In genomic region chr10:102837230-102837721, GRCh38 we compare ENCODE assay signal across 21 cellular contexts. TPM values are rescaled to one million over a fixed set of nuclear protein-coding genes. Genes with fewer than 3 reads are reported as not detected.
DNase-seq lines count a peak whose midpoint lies in the region; ATAC-seq, FAIRE-seq and TF ChIP-seq lines count a peak whose summit lies in the region.
"Had no signal": no experiment of that assay in that cellular context is flagged by ENCODE, and none has a peak within 500 bp of the region (broad histone marks: within the 10 kb centered on the region; RNA-seq: fewer than 3 reads in every experiment).

A gene with protein sequence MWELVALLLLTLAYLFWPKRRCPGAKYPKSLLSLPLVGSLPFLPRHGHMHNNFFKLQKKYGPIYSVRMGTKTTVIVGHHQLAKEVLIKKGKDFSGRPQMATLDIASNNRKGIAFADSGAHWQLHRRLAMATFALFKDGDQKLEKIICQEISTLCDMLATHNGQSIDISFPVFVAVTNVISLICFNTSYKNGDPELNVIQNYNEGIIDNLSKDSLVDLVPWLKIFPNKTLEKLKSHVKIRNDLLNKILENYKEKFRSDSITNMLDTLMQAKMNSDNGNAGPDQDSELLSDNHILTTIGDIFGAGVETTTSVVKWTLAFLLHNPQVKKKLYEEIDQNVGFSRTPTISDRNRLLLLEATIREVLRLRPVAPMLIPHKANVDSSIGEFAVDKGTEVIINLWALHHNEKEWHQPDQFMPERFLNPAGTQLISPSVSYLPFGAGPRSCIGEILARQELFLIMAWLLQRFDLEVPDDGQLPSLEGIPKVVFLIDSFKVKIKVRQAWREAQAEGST (minus strand): TSS chr10:102837413. CDS start chr10:102837361, 52 bp downstream.

- no peak for TF ChIP-seq POLR2A in K562 (conservative IDR thresholded peaks at IDR 0.05)

- no peaks in the 10 kb centered on the region for H4K20me1 ChIP-seq in K562 (replicated peaks; ENCODE audit: control insufficient read depth, insufficient read depth, low read length)

- no peak within 1 kb of the TSS for H3K18ac ChIP-seq in mesendoderm (ENCODE audit: low read length)

- no peaks in the 10 kb centered on the region for H3K9me1 ChIP-seq in K562 (ENCODE audit: control insufficient read depth, insufficient read depth, low read length)

- peaks cover 12% of the 10 kb centered on the region for H3K27me3 Mint-ChIP-seq in CD8-positive, alpha-beta T cell (ENCODE audit: low read depth)

- CTCF ChIA-PET in K562 (lab: Yijun Ruan, JAX; ENCODE audit: low intra/inter-chr PET ratio), result interaction anchor here (1.8 kb wide), 1 partner anchor 64 kb away, joined by 4 read pairs; no protein-coding TSS in a partner anchor
- CTCF ChIA-PET in CD8-positive, alpha-beta T cell (lab: Charles Lee), result interaction anchor here (0.9 to 3.7 kb wide), 9 partner anchors 9 to 497 kb away, joined by 3 to 32 read pairs (median 3); no protein-coding TSS in a partner anchor

- H3K79me1 ChIP-seq in mesendoderm (ENCODE audit: low read length), result no peaks in the 10 kb centered on the region

- H3K79me2 ChIP-seq in K562 (ENCODE audit: control insufficient read depth, insufficient read depth, low read length), result no peaks in the 10 kb centered on the region
- H3K79me2 ChIP-seq in mesendoderm (ENCODE audit: control insufficient read depth, insufficient read depth, low read length), result no peaks in the 10 kb centered on the region

- TF ChIP-seq CTCF in BE2C (IDR thresholded peaks at IDR 0.05; ENCODE audit: low read depth, low read length), result no peak
- TF ChIP-seq CTCF in K562 (IDR thresholded peaks at IDR 0.05 in 2 of 3, conservative IDR thresholded peaks at IDR 0.05 in 1 of 3; ENCODE audit: insufficient read depth in 2 of 3, low read depth in 1 of 3, low read length in 3 of 3), result no peak
- no peak for TF ChIP-seq CTCF in CD8-positive, alpha-beta T cell (IDR thresholded peaks at IDR 0.05)

- POLR2A ChIA-PET in K562 (lab: Yijun Ruan, JAX), result interaction anchor here (0.5 to 1.0 kb wide), 2 partner anchors 54 to 64 kb away, joined by 3 to 4 read pairs; no protein-coding TSS in a partner anchor
- POLR2A ChIA-PET in CD8-positive, alpha-beta T cell (lab: Charles Lee), result no interaction called here

- peak; percentile 65 for ATAC-seq in K562
- ATAC-seq in CD8-positive, alpha-beta T cell, result no peak
- ATAC-seq in activated CD4-positive, CD25-positive, alpha-beta regulatory T cell treated with anti-CD3 and anti-CD28 coated beads, Interleukin-2, amount 50 U/mL, for 24 hours, result no peak
- ATAC-seq: left colon; naive thymus-derived CD4-positive, alpha-beta T cell; Panc1 had no signal

- no peak for TF ChIP-seq EP300 in K562 (IDR thresholded peaks at IDR 0.05; ENCODE audit: low read length)

- H3K9me3 Mint-ChIP-seq in CD8-positive, alpha-beta T cell, result peaks cover 8% of the 10 kb centered on the region

- H3K23ac ChIP-seq in mesendoderm (ENCODE audit: low read length), result no peak within 1 kb of the TSS

- H3K9me3 ChIP-seq in BE2C, result no peaks in the 10 kb centered on the region; the same call in 1 of the 2 replicates
- no peaks in the 10 kb centered on the region; the same call in 1 of the 2 replicates for H3K9me3 ChIP-seq in K562 (replicated peaks; ENCODE audit: control insufficient read depth, insufficient read depth, low read depth, low read length)
- H3K9me3 ChIP-seq in CD8-positive, alpha-beta T cell (ENCODE audit: low read length), result no peaks in the 10 kb centered on the region
- H3K9me3 ChIP-seq: esophagus muscularis mucosa had no signal

- no peaks in the 10 kb centered on the region for H3K36me3 Mint-ChIP-seq in CD8-positive, alpha-beta T cell

- H2AFZ ChIP-seq in K562 (ENCODE audit: low read depth, low read length), result no peak within 1 kb of the TSS

- no peak within 1 kb of the TSS for H3K27ac Mint-ChIP-seq in CD8-positive, alpha-beta T cell
- H3K27ac Mint-ChIP-seq: dendritic cell treated with granulocyte-macrophage colony-stimulating factor and Interleukin-4, amounts not matched to agents 40 ng/mL and 50 ng/mL, for 4 days had no signal

- no peak within 1 kb of the TSS for H2BK15ac ChIP-seq in mesendoderm (replicated peaks; ENCODE audit: low read depth)

- H3K4me3 ChIP-seq in BE2C (ENCODE audit: low read depth, low read length), result no peak within 1 kb of the TSS
- no peak within 1 kb of the TSS for H3K4me3 ChIP-seq in K562
- H3K4me3 ChIP-seq in mesendoderm (ENCODE audit: low read length), result no peak within 1 kb of the TSS
- H3K4me3 ChIP-seq in CD8-positive, alpha-beta T cell (ENCODE audit: low read depth, low read length), result no peak within 1 kb of the TSS
- H3K4me3 ChIP-seq: esophagus muscularis mucosa, heart left ventricle, thoracic aorta had no signal

- H4K8ac ChIP-seq in mesendoderm (ENCODE audit: low read depth, low read length), result no peak within 1 kb of the TSS

- intact Hi-C loops in K562 (cut with micrococcal nuclease), result loop anchor here (10.0 kb wide), 1 partner anchor 648 kb away; no protein-coding TSS in a partner anchor
- intact Hi-C loops in CD8-positive, alpha-beta T cell (cut with DNase I, micrococcal nuclease), result loop anchor here (5.0 to 10.0 kb wide), 2 partner anchors 80 to 648 kb away; partner anchors contain the start of gene CNNM2 (in 1 of the 2)

- WGBS in K562 (ENCODE audit: insufficient coverage, low coverage, missing lambda C conversion rate), result 18% methylated on average over 5 of the region's 5 CpGs
- no CpG with 5 or more reads among the region's 5 CpGs for WGBS in mesendoderm (ENCODE audit: extremely low coverage, insufficient coverage, low lambda C conversion rate)

- no peak within 1 kb of the TSS for H4K5ac ChIP-seq in mesendoderm (ENCODE audit: low read length)

- H2BK120ac ChIP-seq in mesendoderm (ENCODE audit: low read depth, low read length), result no peak within 1 kb of the TSS

- H3K4ac ChIP-seq in mesendoderm (ENCODE audit: low read depth, low read length), result no peak within 1 kb of the TSS

- H3K4me1 Mint-ChIP-seq in CD8-positive, alpha-beta T cell (ENCODE audit: low read depth), result no peaks in the 10 kb centered on the region

- DNase-seq in BE2C, result peak; percentile 34
- DNase-seq in NCI-H1105 treated with DMSO at 0.1 percent for 48 hours (lab: John Stamatoyannopoulos, UW), result peak; percentile 1
- DNase-seq in K562 (ENCODE audit: extremely low read depth in 1 of 4, low spot score in 3 of 4), result peak; percentile 24 to 74 (median 40)
- peak; percentile 55 for DNase-seq in mucosa of gallbladder (ENCODE audit: low spot score)
- DNase-seq in mesendoderm, result no peak
- DNase-seq in CD8-positive, alpha-beta T cell, result no peak
- no peak for DNase-seq in KBM-7
- DNase-seq: activated effector memory CD4-positive, alpha-beta T cell treated with anti-CD3 and anti-CD28 coated beads, Interleukin-2, amount 50 U/mL, for 16 hours; left colon; naive thymus-derived CD4-positive, alpha-beta T cell; NCI-H1048; NCI-H748 treated with DMSO at 0.1 percent for 48 hours; retina; stimulated activated CD4-positive, alpha-beta T cell treated with anti-CD3 and anti-CD28 coated beads, Interleukin-2, amount 100 ng/mL, for 24 hours had no signal

- no peak within 1 kb of the TSS for H2BK5ac ChIP-seq in mesendoderm (ENCODE audit: low read length)

- in situ Hi-C loops in K562 (cut with MboI), result loop anchor here (5.0 to 10.0 kb wide), 4 partner anchors 80 to 648 kb away; partner anchors contain the start of genes CNNM2 and RPEL1
- in situ Hi-C loops in KBM-7 (cut with MboI; ENCODE audit: low pct_unique_long_range_greater_than_20kb, low sequenced_read_pairs), result no loop called here

- BruUV-seq in K562 (replicated peaks; lab: Mats Ljungman, UMichigan), result no TSS peak

- H3K27me3 ChIP-seq in BE2C (no peaks in the 10 kb centered on the region), K562 (ENCODE audit: control insufficient read depth in 2 of 2, insufficient read depth in 2 of 2, low read length in 2 of 2) (no peaks in the 10 kb centered on the region), mesendoderm (ENCODE audit: insufficient read depth, low read length, poor library complexity) (no peaks in the 10 kb centered on the region)
- no peaks in the 10 kb centered on the region for H3K27me3 ChIP-seq in CD8-positive, alpha-beta T cell (ENCODE audit: insufficient read depth, low read length)
- H3K27me3 ChIP-seq: esophagus muscularis mucosa, heart left ventricle had no signal

- H3K4me2 ChIP-seq in K562 (ENCODE audit: insufficient read depth, low read length) (no peak within 1 kb of the TSS), mesendoderm (ENCODE audit: low read length) (no peak within 1 kb of the TSS)

- no peak for TF ChIP-seq RAD21 in K562 (CRISPR knock-in tag; conservative IDR thresholded peaks at IDR 0.05 in 1 of 2, IDR thresholded peaks at IDR 0.05 in 1 of 2)

- H3K4me1 ChIP-seq in BE2C (no peaks in the 10 kb centered on the region), K562 (replicated peaks in 1 of 2; ENCODE audit: control insufficient read depth in 2 of 2, insufficient read depth in 2 of 2, low read length in 2 of 2) (peaks cover 9% of the 10 kb centered on the region in 2 experiments; a peak in 4 of 5 replicates), mesendoderm (ENCODE audit: control insufficient read depth, low read depth, low read length) (no peaks in the 10 kb centered on the region)
- H3K4me1 ChIP-seq in CD8-positive, alpha-beta T cell (ENCODE audit: insufficient read depth, low read length), result no peaks in the 10 kb centered on the region

- no peak within 1 kb of the TSS for H2AK5ac ChIP-seq in mesendoderm (ENCODE audit: low read length)

- no peak for FAIRE-seq in K562 (lab: Jason Lieb, UNC)

- H3K56ac ChIP-seq in mesendoderm (ENCODE audit: low read length), result no peak within 1 kb of the TSS

- no peak within 1 kb of the TSS for H3K4me3 Mint-ChIP-seq in CD8-positive, alpha-beta T cell
- H3K4me3 Mint-ChIP-seq: dendritic cell treated with granulocyte-macrophage colony-stimulating factor and Interleukin-4, amounts not matched to agents 40 ng/mL and 50 ng/mL, for 4 days; naive thymus-derived CD4-positive, alpha-beta T cell had no signal

- H3K27ac ChIP-seq in K562 (ENCODE audit: extremely low read depth, low read depth, low read length), result no peak within 1 kb of the TSS
- no peak within 1 kb of the TSS for H3K27ac ChIP-seq in mesendoderm (ENCODE audit: low read depth, low read length)
- H3K27ac ChIP-seq in CD8-positive, alpha-beta T cell (ENCODE audit: low read depth, low read length), result no peak within 1 kb of the TSS
- H3K27ac ChIP-seq: esophagus muscularis mucosa, heart left ventricle, thoracic aorta had no signal

- H3K9ac ChIP-seq in K562 (ENCODE audit: insufficient read depth in 1 of 2, low read depth in 2 of 2, low read length in 2 of 2), result no peak within 1 kb of the TSS
- H3K9ac ChIP-seq in mesendoderm (ENCODE audit: low read length), result no peak within 1 kb of the TSS

- H3K36me3 ChIP-seq in BE2C, result no peaks in the 10 kb centered on the region
- H3K36me3 ChIP-seq in K562 (ENCODE audit: control insufficient read depth, insufficient read depth, low read length), result no peaks in the 10 kb centered on the region
- no peaks in the 10 kb centered on the region for H3K36me3 ChIP-seq in mesendoderm (ENCODE audit: control insufficient read depth, insufficient read depth, low read length)
- H3K36me3 ChIP-seq in CD8-positive, alpha-beta T cell (ENCODE audit: insufficient read depth, low read length), result no peaks in the 10 kb centered on the region
- H3K36me3 ChIP-seq: heart left ventricle, thoracic aorta had no signal

RNA-seq across cellular contexts. Expression of the gene that starts here (rescaled TPM):
- not detected for polyA plus RNA-seq in BE2C (2012; ENCODE audit: insufficient read depth, insufficient read length, low read depth)
- not detected in 2 replicates for total RNA-seq in K562 (2011; cell fraction: chromatin; rRNA removed; ENCODE audit: low replicate concordance)
- not detected in 2 replicates for total RNA-seq in K562 (2011; cell fraction: nucleolus; rRNA removed)
- not detected in 2 replicates for total RNA-seq in K562 (2011; cell fraction: nucleoplasm; rRNA removed)
- total RNA-seq in K562 (2014; rRNA removed) (not detected in 2 replicates), K562 (2014; rRNA removed; fragmentation: Illumina TruSeq; extraction: Trizol) (not detected in 2 replicates), K562 (2015; rRNA removed; fragmentation: Illumina TruSeq; extraction: Trizol) (not detected in 2 replicates), K562 (2021) (2.3 TPM in 2 replicates), mucosa of gallbladder (7.3 TPM)
- polyA plus RNA-seq in K562 (2011; rRNA removed) (not detected in 2 replicates), K562 (2014; fragmentation: Illumina TruSeq; extraction: Trizol) (not detected in 2 replicates), K562 (2014; fragmentation: Nextera tagmentation; extraction: Ambion mirVana) (not detected), K562 (2014; rRNA removed) (not detected in 2 replicates)
- not detected in 2 replicates for polyA plus RNA-seq in K562 (2011; cell fraction: cytosol; rRNA removed)
- polyA plus RNA-seq in K562 (2011; cell fraction: nucleus; rRNA removed), result not detected in 2 replicates
- 0.08 and 0.42 TPM in 2 replicates for polyA plus RNA-seq in K562 (2012)
- not detected in 2 replicates for polyA minus RNA-seq in K562 (2011; rRNA and poly(A)+ RNA removed)
- not detected in 2 replicates for polyA minus RNA-seq in K562 (2011; cell fraction: cytosol; rRNA and poly(A)+ RNA removed)
- polyA minus RNA-seq in K562 (2011; cell fraction: nucleus; rRNA and poly(A)+ RNA removed), result not detected in 2 replicates
- not detected for polyA plus RNA-seq in mesendoderm (2013, experiment 1 of 2)
- polyA plus RNA-seq in mesendoderm (2013, experiment 2 of 2), result not detected
- total RNA-seq in CD8-positive, alpha-beta T cell, result not detected
- total RNA-seq: activated CD8-positive, alpha-beta memory T cell treated with anti-CD3 and anti-CD28 coated beads for 36 hours; esophagus muscularis mucosa; left colon; naive thymus-derived CD4-positive, alpha-beta T cell had no signal
- polyA plus RNA-seq: heart left ventricle; naive thymus-derived CD4-positive, alpha-beta T cell had no signal

Comparison
In these comparisons a context has a peak if more than half of its experiments do, and no peak if none do; other contexts are left out.
1. DNase-seq: peak in BE2C (single experiment), NCI-H1105 treated with DMSO at 0.1 percent for 48 hours (single experiment), K562 (4 of 4) and mucosa of gallbladder (single experiment); none in mesendoderm (single experiment), CD8-positive, alpha-beta T cell (0 of 7) and KBM-7 (single experiment).